ENCODE assay signal across 8 cellular contexts in genomic region chr22:17785185-17786184, GRCh38. TPM values are rescaled to one million over a fixed set of nuclear protein-coding genes. Genes with fewer than 3 reads are reported as not detected.
DNase-seq lines count a peak whose midpoint lies in the region; ATAC-seq and TF ChIP-seq lines count a peak whose summit lies in the region.

No MANE protein-coding gene starts in this region.

- H3K4me1 Mint-ChIP-seq in activated CD4-positive, alpha-beta T cell treated with anti-CD3 and anti-CD28 coated beads for 36 hours = peaks cover 20% of the 10 kb centered on the region
- peaks cover 23% of the 10 kb centered on the region for H3K4me1 Mint-ChIP-seq in central memory CD8-positive, alpha-beta T cell
- peaks cover 12% of the 10 kb centered on the region for H3K4me1 Mint-ChIP-seq in memory B cell

- peak; percentile 31 for ATAC-seq in activated CD4-positive, alpha-beta T cell treated with anti-CD3 and anti-CD28 coated beads for 36 hours
- no peak for ATAC-seq in central memory CD8-positive, alpha-beta T cell (replicated peaks; ENCODE audit: extremely low read depth, poor library complexity, severe bottlenecking)
- ATAC-seq in memory B cell (ENCODE audit: low read depth) = peak; percentile 67
- ATAC-seq in stimulated activated naive CD8-positive, alpha-beta T cell treated with anti-CD3 and anti-CD28 coated beads, Interleukin-15, Interleukin-2, amounts not matched to agents 100 U/mL and 50 U/mL, for 24 hours = no peak
- no peak for ATAC-seq in HG03565 (IDR thresholded peaks at IDR 0.05; ENCODE audit: unreplicated experiment)

- peak; percentile 78 for DNase-seq in D341Med (ENCODE audit: low spot score)
- DNase-seq in activated CD4-positive, alpha-beta T cell treated with anti-CD3 and anti-CD28 coated beads for 36 hours = peak; percentile 85
- DNase-seq in central memory CD8-positive, alpha-beta T cell (ENCODE audit: low spot score in 2 of 2) = peak; percentile 61 to 69
- DNase-seq in memory B cell (ENCODE audit: low spot score in 2 of 2) = peak; percentile 76 to 81
- peak; percentile 84 for DNase-seq in stimulated activated naive CD8-positive, alpha-beta T cell treated with anti-CD3 and anti-CD28 coated beads, Interleukin-15, Interleukin-2, amounts not matched to agents 100 U/mL and 50 U/mL, for 24 hours
- no peak for DNase-seq in NCI-H1092 (lab: John Stamatoyannopoulos, UW)

- POLR2A ChIA-PET in activated CD4-positive, alpha-beta T cell treated with anti-CD3 and anti-CD28 coated beads for 36 hours (lab: Charles Lee) = interaction anchor here (0.7 to 1.0 kb wide), 2 partner anchors 43 to 292 kb away, joined by 3 read pairs; partner anchors contain the start of gene PEX26

- no peaks in the 10 kb centered on the region for H3K36me3 Mint-ChIP-seq in activated CD4-positive, alpha-beta T cell treated with anti-CD3 and anti-CD28 coated beads for 36 hours (ENCODE audit: low read depth)
- H3K36me3 Mint-ChIP-seq in central memory CD8-positive, alpha-beta T cell (ENCODE audit: insufficient read depth) = peaks cover 4% of the 10 kb centered on the region
- no peaks in the 10 kb centered on the region for H3K36me3 Mint-ChIP-seq in memory B cell

- CTCF ChIA-PET in activated CD4-positive, alpha-beta T cell treated with anti-CD3 and anti-CD28 coated beads for 36 hours (lab: Charles Lee) = interaction anchor here (0.6 to 5.6 kb wide), 24 partner anchors 7 to 321 kb away, joined by 3 to 69 read pairs (median 4); no protein-coding TSS in a partner anchor

- intact Hi-C loops in activated CD4-positive, alpha-beta T cell treated with anti-CD3 and anti-CD28 coated beads for 36 hours (cut with DNase I, micrococcal nuclease) = loop anchor here (1.0 to 5.0 kb wide), 2 partner anchors 43 kb away; no protein-coding TSS in a partner anchor

- H3K27ac Mint-ChIP-seq in activated CD4-positive, alpha-beta T cell treated with anti-CD3 and anti-CD28 coated beads for 36 hours = no peak overlapping the region
- H3K27ac Mint-ChIP-seq in central memory CD8-positive, alpha-beta T cell (ENCODE audit: low read depth) = no peak overlapping the region
- H3K27ac Mint-ChIP-seq in memory B cell = peak overlapping the region; percentile 74

- H3K27me3 Mint-ChIP-seq in activated CD4-positive, alpha-beta T cell treated with anti-CD3 and anti-CD28 coated beads for 36 hours = no peaks in the 10 kb centered on the region
- no peaks in the 10 kb centered on the region for H3K27me3 Mint-ChIP-seq in central memory CD8-positive, alpha-beta T cell
- no peaks in the 10 kb centered on the region for H3K27me3 Mint-ChIP-seq in memory B cell

- no peak overlapping the region for H3K4me3 Mint-ChIP-seq in activated CD4-positive, alpha-beta T cell treated with anti-CD3 and anti-CD28 coated beads for 36 hours
- no peak overlapping the region for H3K4me3 Mint-ChIP-seq in central memory CD8-positive, alpha-beta T cell
- H3K4me3 Mint-ChIP-seq in memory B cell = no peak overlapping the region

- TF ChIP-seq CTCF in LNCAP (IDR thresholded peaks at IDR 0.05) = peak; percentile 66

- no peaks in the 10 kb centered on the region for H3K9me3 Mint-ChIP-seq in activated CD4-positive, alpha-beta T cell treated with anti-CD3 and anti-CD28 coated beads for 36 hours (ENCODE audit: low read depth)
- no peaks in the 10 kb centered on the region for H3K9me3 Mint-ChIP-seq in central memory CD8-positive, alpha-beta T cell
- H3K9me3 Mint-ChIP-seq in memory B cell = no peaks in the 10 kb centered on the region

RNA-seq across cellular contexts. Expression of gene BID, which starts 11.2 kb away (rescaled TPM):
- total RNA-seq in activated CD4-positive, alpha-beta T cell treated with anti-CD3 and anti-CD28 coated beads for 36 hours = 10 to 100 TPM; 16.8 to 27.1 TPM

Comparison
In these comparisons a context has a peak if more than half of its experiments do, and no peak if none do; other contexts are left out.
1. ATAC-seq: peak in activated CD4-positive, alpha-beta T cell treated with anti-CD3 and anti-CD28 coated beads for 36 hours (single experiment) and memory B cell (single experiment); none in central memory CD8-positive, alpha-beta T cell (single experiment), stimulated activated naive CD8-positive, alpha-beta T cell treated with anti-CD3 and anti-CD28 coated beads, Interleukin-15, Interleukin-2, amounts not matched to agents 100 U/mL and 50 U/mL, for 24 hours (single experiment) and HG03565 (single experiment).